14 cellular contexts compared by ENCODE assay signal in genomic region chr1:204171751-204172178, GRCh38. TPM values are rescaled to one million over a fixed set of nuclear protein-coding genes. Genes with fewer than 3 reads are reported as not detected.
A peak's percentile ranks its signal among the peaks of the same experiment; 100 is the strongest.
DNase-seq lines count a peak whose midpoint lies in the region; ATAC-seq, FAIRE-seq and TF ChIP-seq lines count a peak whose summit lies in the region.
"Had no signal": no experiment of that assay in that cellular context is flagged by ENCODE, and none has a peak within 500 bp of the region (broad histone marks: within the 10 kb centered on the region; RNA-seq: fewer than 3 reads in every experiment).

No MANE protein-coding gene starts in this region.

- no peak overlapping the region for H3K9ac ChIP-seq in K562 (ENCODE audit: insufficient read depth in 1 of 2, low read depth in 2 of 2, low read length in 2 of 2)

- peaks cover 13% of the 10 kb centered on the region for H3K9me3 Mint-ChIP-seq in osteocyte (ENCODE audit: unreplicated experiment)

- H3K4me3 Mint-ChIP-seq in osteocyte (ENCODE audit: unreplicated experiment): no peak overlapping the region
- H3K4me3 Mint-ChIP-seq: neural crest cell had no signal

- no peak overlapping the region for H3K4me2 ChIP-seq in K562 (ENCODE audit: insufficient read depth, low read length)

- WGBS in K562 (ENCODE audit: insufficient coverage, low coverage, missing lambda C conversion rate): 10% methylated on average over 4 of the region's 4 CpGs

- no peak overlapping the region for H2AFZ ChIP-seq in K562 (ENCODE audit: low read depth, low read length)

- peaks cover 17% of the 10 kb centered on the region for H3K27me3 Mint-ChIP-seq in osteocyte (ENCODE audit: unreplicated experiment)

- TF ChIP-seq POLR2A in K562 (conservative IDR thresholded peaks at IDR 0.05): no peak

- no peaks in the 10 kb centered on the region for H3K36me3 Mint-ChIP-seq in osteocyte (ENCODE audit: unreplicated experiment)

- no peaks in the 10 kb centered on the region for H3K4me1 Mint-ChIP-seq in osteocyte (ENCODE audit: unreplicated experiment)
- H3K4me1 Mint-ChIP-seq: neural crest cell had no signal

- no peaks in the 10 kb centered on the region for H3K9me1 ChIP-seq in K562 (ENCODE audit: control insufficient read depth, insufficient read depth, low read length)

- H4K20me1 ChIP-seq in K562 (replicated peaks; ENCODE audit: control insufficient read depth, insufficient read depth, low read length): no peaks in the 10 kb centered on the region

- in situ Hi-C loops in K562 (cut with MboI): loop anchor here (10.0 kb wide), 1 partner anchor 333 kb away; no protein-coding TSS in a partner anchor

- H3K9me3 ChIP-seq in K562 (replicated peaks; ENCODE audit: control insufficient read depth, insufficient read depth, low read depth, low read length): 0 out of 2 replicates have a peak, but pooled peaks cover 5% of the 10 kb centered on the region

- H3K4me1 ChIP-seq in K562 (replicated peaks in 1 of 2; ENCODE audit: control insufficient read depth in 2 of 2, insufficient read depth in 2 of 2, low read length in 2 of 2): peaks cover 4 to 7% of the 10 kb centered on the region in 2 experiments; a peak in 3 of 5 replicates
- H3K4me1 ChIP-seq: ascending aorta had no signal

- H3K79me2 ChIP-seq in K562 (ENCODE audit: control insufficient read depth, insufficient read depth, low read length): no peaks in the 10 kb centered on the region

- intact Hi-C loops in K562 (cut with micrococcal nuclease): no loop called here

- H3K27me3 ChIP-seq in K562 (ENCODE audit: control insufficient read depth in 2 of 2, insufficient read depth in 2 of 2, low read length in 2 of 2): peaks cover 4 to 5% of the 10 kb centered on the region in 2 experiments; a peak in 4 of 5 replicates
- H3K27me3 ChIP-seq: ascending aorta had no signal

- POLR2A ChIA-PET in K562 (lab: Yijun Ruan, JAX): no interaction called here

- 0 out of 4 replicates have a peak, but pooled peaks of 1 of the 2 experiments have one; percentile 21 for TF ChIP-seq RAD21 in K562 (CRISPR knock-in tag; conservative IDR thresholded peaks at IDR 0.05 in 1 of 2, IDR thresholded peaks at IDR 0.05 in 1 of 2)

- no TSS peak for BruUV-seq in K562 (replicated peaks; lab: Mats Ljungman, UMichigan)

- TF ChIP-seq EP300 in K562 (IDR thresholded peaks at IDR 0.05; ENCODE audit: low read length): no peak

- FAIRE-seq in K562 (lab: Jason Lieb, UNC): no peak
- FAIRE-seq: islet of Langerhans had no signal

- ATAC-seq in K562: no peak
- peak; percentile 21 for ATAC-seq in left lobe of liver

- no peak overlapping the region for H3K4me3 ChIP-seq in K562
- H3K4me3 ChIP-seq: ascending aorta had no signal

- H3K36me3 ChIP-seq in K562 (ENCODE audit: control insufficient read depth, insufficient read depth, low read length): no peaks in the 10 kb centered on the region
- H3K36me3 ChIP-seq: ascending aorta had no signal

- DNase-seq in Daoy (ENCODE audit: low read depth) (peak; percentile 74), MV-4-11 (lab: John Stamatoyannopoulos, UW) (peak; percentile 63), K562 (ENCODE audit: extremely low read depth in 1 of 4, low spot score in 3 of 4) (no peak), left lobe of liver (ENCODE audit: low spot score) (no peak), osteocyte (ENCODE audit: extremely low spot score, unreplicated experiment) (no peak), NCI-H2196 treated with DMSO at 0.1 percent for 48 hours (lab: John Stamatoyannopoulos, UW; ENCODE audit: unreplicated experiment) (no peak), medulla oblongata (ENCODE audit: extremely low spot score) (no peak)
- no peak for DNase-seq in activated CD4-positive, alpha-beta T cell treated with anti-CD3 and anti-CD28 coated beads for 4 hours
- DNase-seq: NCI-H2029 had no signal

- TF ChIP-seq CTCF in K562 (IDR thresholded peaks at IDR 0.05 in 2 of 3, conservative IDR thresholded peaks at IDR 0.05 in 1 of 3; ENCODE audit: insufficient read depth in 2 of 3, low read depth in 1 of 3, low read length in 3 of 3) (no peak), osteocyte (IDR thresholded peaks at IDR 0.05) (no peak)

- CTCF ChIA-PET in K562 (lab: Yijun Ruan, JAX; ENCODE audit: low intra/inter-chr PET ratio): interaction anchor here (0.6 kb wide), 1 partner anchor 301 kb away, joined by 3 read pairs; no protein-coding TSS in a partner anchor

- H3K27ac Mint-ChIP-seq in osteocyte (ENCODE audit: unreplicated experiment): no peak overlapping the region

- H3K27ac ChIP-seq in K562 (ENCODE audit: extremely low read depth, low read depth, low read length): no peak overlapping the region
- H3K27ac ChIP-seq: ascending aorta, C4-2B had no signal

RNA-seq across cellular contexts. Expression of gene REN, which starts 5.6 kb away (rescaled TPM):
- not detected in 2 replicates for total RNA-seq in Daoy (2014; rRNA removed; shearing (Covaris generic))
- total RNA-seq in K562 (2011; cell fraction: chromatin; rRNA removed; ENCODE audit: low replicate concordance): 0.58 and 3.3 TPM in 2 replicates
- 1.8 and 3.0 TPM in 2 replicates for total RNA-seq in K562 (2011; cell fraction: nucleolus; rRNA removed)
- total RNA-seq in K562 (2011; cell fraction: nucleoplasm; rRNA removed): 2.1 TPM in 1 of 2 replicates, not detected in the other
- total RNA-seq in K562 (2014; rRNA removed) (2.7 and 3.6 TPM in 2 replicates), K562 (2014; rRNA removed; fragmentation: Illumina TruSeq; extraction: Trizol) (1.3 and 1.7 TPM in 2 replicates), K562 (2015; rRNA removed; fragmentation: Illumina TruSeq; extraction: Trizol) (8.6 and 9.9 TPM in 2 replicates), K562 (2021) (1.7 and 1.9 TPM in 2 replicates), left lobe of liver (0.20 TPM), osteocyte (not detected in 2 replicates)
- polyA plus RNA-seq in K562 (2011; rRNA removed) (0.73 and 5.8 TPM in 2 replicates), K562 (2014; fragmentation: Illumina TruSeq; extraction: Trizol) (2.9 and 3.1 TPM in 2 replicates), K562 (2014; fragmentation: Nextera tagmentation; extraction: Ambion mirVana) (1 to 10 TPM; 3.1 to 3.9 TPM), K562 (2014; rRNA removed) (1.9 and 2.0 TPM in 2 replicates)
- 0.87 and 14.1 TPM in 2 replicates for polyA plus RNA-seq in K562 (2011; cell fraction: cytosol; rRNA removed)
- 1.0 and 19.2 TPM in 2 replicates for polyA plus RNA-seq in K562 (2011; cell fraction: nucleus; rRNA removed)
- polyA plus RNA-seq in K562 (2012): 5.2 and 6.4 TPM in 2 replicates
- 0.51 and 7.6 TPM in 2 replicates for polyA minus RNA-seq in K562 (2011; rRNA and poly(A)+ RNA removed)
- 3.8 TPM in 1 of 2 replicates, not detected in the other for polyA minus RNA-seq in K562 (2011; cell fraction: cytosol; rRNA and poly(A)+ RNA removed)
- polyA minus RNA-seq in K562 (2011; cell fraction: nucleus; rRNA and poly(A)+ RNA removed): 0.44 and 1.3 TPM in 2 replicates
- total RNA-seq: ascending aorta, neural crest cell had no signal

RNA-seq across cellular contexts. Expression of gene ETNK2, which starts 19.9 kb away (rescaled TPM):
- 9.2 and 10.5 TPM in 2 replicates for total RNA-seq in Daoy (2014; rRNA removed; shearing (Covaris generic))
- not detected in 2 replicates for total RNA-seq in K562 (2011; cell fraction: chromatin; rRNA removed; ENCODE audit: low replicate concordance)
- total RNA-seq in K562 (2011; cell fraction: nucleolus; rRNA removed): 0.17 TPM in 1 of 2 replicates, not detected in the other
- total RNA-seq in K562 (2011; cell fraction: nucleoplasm; rRNA removed): not detected in 2 replicates
- total RNA-seq in K562 (2014; rRNA removed): 0.05 TPM in 1 of 2 replicates, not detected in the other
- not detected in 2 replicates for total RNA-seq in K562 (2014; rRNA removed; fragmentation: Illumina TruSeq; extraction: Trizol)
- total RNA-seq in K562 (2015; rRNA removed; fragmentation: Illumina TruSeq; extraction: Trizol): not detected in 2 replicates
- total RNA-seq in K562 (2021): 0.13 TPM in 2 replicates
- polyA plus RNA-seq in K562 (2011; rRNA removed): 0.38 and 0.51 TPM in 2 replicates
- 0.44 and 0.58 TPM in 2 replicates for polyA plus RNA-seq in K562 (2011; cell fraction: cytosol; rRNA removed)
- polyA plus RNA-seq in K562 (2011; cell fraction: nucleus; rRNA removed): 0.41 and 0.48 TPM in 2 replicates
- polyA plus RNA-seq in K562 (2012): 0.04 and 0.08 TPM in 2 replicates
- polyA plus RNA-seq in K562 (2014; fragmentation: Illumina TruSeq; extraction: Trizol): 0.16 and 0.30 TPM in 2 replicates
- not detected for polyA plus RNA-seq in K562 (2014; fragmentation: Nextera tagmentation; extraction: Ambion mirVana)
- polyA plus RNA-seq in K562 (2014; rRNA removed): 0.03 TPM in 1 of 2 replicates, not detected in the other
- 0.21 and 0.28 TPM in 2 replicates for polyA minus RNA-seq in K562 (2011; rRNA and poly(A)+ RNA removed)
- 0.57 TPM in 1 of 2 replicates, not detected in the other for polyA minus RNA-seq in K562 (2011; cell fraction: cytosol; rRNA and poly(A)+ RNA removed)
- 0.13 TPM in 1 of 2 replicates, not detected in the other for polyA minus RNA-seq in K562 (2011; cell fraction: nucleus; rRNA and poly(A)+ RNA removed)
- 213 TPM for total RNA-seq in left lobe of liver
- 15.4 and 15.9 TPM in 2 replicates for total RNA-seq in osteocyte

RNA-seq across cellular contexts. Expression of gene KISS1, which starts 24.5 kb away (rescaled TPM):
- 0.86 TPM in 1 of 2 replicates, not detected in the other for total RNA-seq in Daoy (2014; rRNA removed; shearing (Covaris generic))
- total RNA-seq in K562 (2011; cell fraction: chromatin; rRNA removed; ENCODE audit: low replicate concordance): not detected in 2 replicates
- not detected in 2 replicates for total RNA-seq in K562 (2011; cell fraction: nucleolus; rRNA removed)
- not detected in 2 replicates for total RNA-seq in K562 (2011; cell fraction: nucleoplasm; rRNA removed)
- not detected in 2 replicates for total RNA-seq in K562 (2014; rRNA removed)
- total RNA-seq in K562 (2014; rRNA removed; fragmentation: Illumina TruSeq; extraction: Trizol): not detected in 2 replicates
- total RNA-seq in K562 (2015; rRNA removed; fragmentation: Illumina TruSeq; extraction: Trizol): not detected in 2 replicates
- total RNA-seq in K562 (2021): not detected in 2 replicates
- polyA plus RNA-seq in K562 (2011; rRNA removed): 0.31 TPM in 1 of 2 replicates, not detected in the other
- 0.58 TPM in 1 of 2 replicates, not detected in the other for polyA plus RNA-seq in K562 (2011; cell fraction: cytosol; rRNA removed)
- not detected in 2 replicates for polyA plus RNA-seq in K562 (2011; cell fraction: nucleus; rRNA removed)
- polyA plus RNA-seq in K562 (2012): not detected in 2 replicates
- not detected in 2 replicates for polyA plus RNA-seq in K562 (2014; fragmentation: Illumina TruSeq; extraction: Trizol)
- polyA plus RNA-seq in K562 (2014; fragmentation: Nextera tagmentation; extraction: Ambion mirVana): not detected
- not detected in 2 replicates for polyA plus RNA-seq in K562 (2014; rRNA removed)
- polyA minus RNA-seq in K562 (2011; rRNA and poly(A)+ RNA removed): not detected in 2 replicates
- polyA minus RNA-seq in K562 (2011; cell fraction: cytosol; rRNA and poly(A)+ RNA removed): not detected in 2 replicates
- polyA minus RNA-seq in K562 (2011; cell fraction: nucleus; rRNA and poly(A)+ RNA removed): not detected in 2 replicates
- total RNA-seq in left lobe of liver: 0.63 TPM
- not detected in 2 replicates for total RNA-seq in osteocyte
- total RNA-seq: ascending aorta, neural crest cell had no signal
- polyA plus RNA-seq: esophagus had no signal

RNA-seq across cellular contexts. Expression of gene GOLT1A, which starts 42.0 kb away (rescaled TPM):
- not detected in 2 replicates for total RNA-seq in Daoy (2014; rRNA removed; shearing (Covaris generic))
- not detected in 2 replicates for total RNA-seq in K562 (2011; cell fraction: chromatin; rRNA removed; ENCODE audit: low replicate concordance)
- not detected in 2 replicates for total RNA-seq in K562 (2011; cell fraction: nucleolus; rRNA removed)
- total RNA-seq in K562 (2011; cell fraction: nucleoplasm; rRNA removed): not detected in 2 replicates
- total RNA-seq in K562 (2014; rRNA removed) (not detected in 2 replicates), K562 (2014; rRNA removed; fragmentation: Illumina TruSeq; extraction: Trizol) (not detected in 2 replicates), K562 (2015; rRNA removed; fragmentation: Illumina TruSeq; extraction: Trizol) (not detected in 2 replicates), K562 (2021) (not detected in 2 replicates), left lobe of liver (63.9 TPM), osteocyte (not detected in 2 replicates)
- polyA plus RNA-seq in K562 (2011; rRNA removed) (not detected in 2 replicates), K562 (2014; fragmentation: Illumina TruSeq; extraction: Trizol) (not detected in 2 replicates), K562 (2014; fragmentation: Nextera tagmentation; extraction: Ambion mirVana) (not detected), K562 (2014; rRNA removed) (not detected in 2 replicates)
- not detected in 2 replicates for polyA plus RNA-seq in K562 (2011; cell fraction: cytosol; rRNA removed)
- not detected in 2 replicates for polyA plus RNA-seq in K562 (2011; cell fraction: nucleus; rRNA removed)
- 0.16 TPM in 1 of 2 replicates, not detected in the other for polyA plus RNA-seq in K562 (2012)
- not detected in 2 replicates for polyA minus RNA-seq in K562 (2011; rRNA and poly(A)+ RNA removed)
- not detected in 2 replicates for polyA minus RNA-seq in K562 (2011; cell fraction: cytosol; rRNA and poly(A)+ RNA removed)
- not detected in 2 replicates for polyA minus RNA-seq in K562 (2011; cell fraction: nucleus; rRNA and poly(A)+ RNA removed)
- total RNA-seq: ascending aorta, neural crest cell had no signal

Comparison
In these comparisons a context has a peak if more than half of its experiments do, and no peak if none do; other contexts are left out.
1. DNase-seq: peak in Daoy (single experiment) and MV-4-11 (single experiment); none in K562 (0 of 4), left lobe of liver (single experiment), osteocyte (single experiment), activated CD4-positive, alpha-beta T cell treated with anti-CD3 and anti-CD28 coated beads for 4 hours (0 of 2), NCI-H2196 treated with DMSO at 0.1 percent for 48 hours (single experiment) and medulla oblongata (single experiment).
2. RNA of gene ETNK2, which starts 19.9 kb away (total RNA-seq): 213 TPM in left lobe of liver (single experiment); 15.4 to 15.9 TPM in osteocyte, 9.2 to 10.5 TPM in Daoy and 0.05 to 0.17 TPM in K562; every median in the first group is over 10 times any median in the second.